In the genomic region with DNA sequence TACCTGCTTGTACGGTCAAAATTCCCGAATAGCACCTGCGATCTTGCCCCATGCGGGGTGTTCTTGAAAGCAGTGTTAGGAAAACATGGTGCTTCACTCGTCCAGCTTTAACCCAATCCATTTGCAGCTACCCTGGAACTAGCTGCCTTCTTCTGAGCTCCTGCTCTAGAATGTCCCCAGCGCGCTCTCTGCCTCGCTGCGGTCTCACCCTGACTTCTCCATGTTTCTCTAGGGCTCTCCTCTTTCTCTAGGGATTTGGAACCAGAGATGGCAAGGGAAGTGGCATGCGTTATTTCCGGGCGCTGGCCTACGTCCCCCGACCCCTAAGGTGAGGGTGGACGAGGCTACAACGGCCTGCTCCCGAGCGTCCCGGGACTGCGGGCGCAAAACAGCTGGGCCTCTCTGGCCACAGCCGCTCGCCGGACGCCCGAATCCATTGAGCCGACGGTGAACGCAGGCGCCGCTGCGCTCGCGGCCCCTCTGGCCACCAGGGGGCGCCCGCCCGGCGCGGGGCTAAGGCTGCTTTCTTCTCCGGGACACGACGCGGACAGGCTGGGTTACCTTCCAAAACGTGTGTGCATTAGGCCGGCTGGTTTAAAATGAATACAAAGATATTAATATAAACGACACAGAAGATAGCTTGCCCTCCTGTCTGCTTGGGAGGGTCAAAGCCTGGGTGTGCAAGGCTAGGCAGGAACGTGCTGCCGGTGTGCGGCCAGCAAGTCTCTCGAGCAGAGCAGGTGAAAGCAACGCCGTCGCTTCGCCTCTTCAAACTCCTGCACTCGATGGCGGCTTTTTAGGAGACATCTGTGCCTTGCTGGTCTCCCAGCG, we compare ENCODE assay signal across 2 cellular contexts.
TF ChIP-seq lines count a peak whose summit lies in the region.

No MANE protein-coding gene starts in this region.

TF ChIP-seq in Ishikawa, 13 proteins besides CTCF, POLR2A, EP300 and RAD21 (continued from another document):
- 0 out of 2 replicates have a peak, but pooled peaks have one; percentile 11 for TF ChIP-seq YY1 (IDR thresholded peaks at IDR 0.05; ENCODE audit: low read depth)

TF ChIP-seq in SK-N-SH, 30 proteins besides CTCF, POLR2A, EP300 and RAD21 (continued from another document):
- TF ChIP-seq, protein P1, sequence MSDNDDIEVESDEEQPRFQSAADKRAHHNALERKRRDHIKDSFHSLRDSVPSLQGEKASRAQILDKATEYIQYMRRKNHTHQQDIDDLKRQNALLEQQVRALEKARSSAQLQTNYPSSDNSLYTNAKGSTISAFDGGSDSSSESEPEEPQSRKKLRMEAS (IDR thresholded peaks at IDR 0.05; ENCODE audit: low read depth): no peak; the same call in 1 of the 2 replicates
- TF ChIP-seq ZBTB33 (IDR thresholded peaks at IDR 0.05; ENCODE audit: borderline replicate concordance, low read depth): no peak
- peak; percentile 64; the same call in 1 of the 2 replicates for TF ChIP-seq TAF1 (IDR thresholded peaks at IDR 0.05; ENCODE audit: borderline replicate concordance, low read depth, low read length)
- TF ChIP-seq RCOR1 (IDR thresholded peaks at IDR 0.05; ENCODE audit: low read length): 0 out of 2 replicates have a peak, but pooled peaks have one; percentile 19
- TF ChIP-seq SIN3A (IDR thresholded peaks at IDR 0.05; ENCODE audit: borderline replicate concordance, low read depth, low read length): peak; percentile 25; the same call in 1 of the 2 replicates
- TF ChIP-seq, protein P2, sequence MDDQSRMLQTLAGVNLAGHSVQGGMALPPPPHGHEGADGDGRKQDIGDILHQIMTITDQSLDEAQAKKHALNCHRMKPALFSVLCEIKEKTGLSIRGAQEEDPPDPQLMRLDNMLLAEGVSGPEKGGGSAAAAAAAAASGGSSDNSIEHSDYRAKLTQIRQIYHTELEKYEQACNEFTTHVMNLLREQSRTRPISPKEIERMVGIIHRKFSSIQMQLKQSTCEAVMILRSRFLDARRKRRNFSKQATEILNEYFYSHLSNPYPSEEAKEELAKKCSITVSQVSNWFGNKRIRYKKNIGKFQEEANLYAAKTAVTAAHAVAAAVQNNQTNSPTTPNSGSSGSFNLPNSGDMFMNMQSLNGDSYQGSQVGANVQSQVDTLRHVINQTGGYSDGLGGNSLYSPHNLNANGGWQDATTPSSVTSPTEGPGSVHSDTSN (IDR thresholded peaks at IDR 0.05): no peak
- no peak for TF ChIP-seq USF2 (IDR thresholded peaks at IDR 0.05; ENCODE audit: borderline replicate concordance, low read depth, low read length)
- TF ChIP-seq GABPA (IDR thresholded peaks at IDR 0.05; ENCODE audit: low read depth): peak; percentile 28; the same call in 1 of the 2 replicates
- no peak for TF ChIP-seq EZH2phosphoT487 (IDR thresholded peaks at IDR 0.05; ENCODE audit: borderline replicate concordance, low read depth)
- 0 out of 2 replicates have a peak, but pooled peaks have one; percentile 7 for TF ChIP-seq TEAD4 (IDR thresholded peaks at IDR 0.05; ENCODE audit: borderline replicate concordance, insufficient read depth)
- TF ChIP-seq IRF3 (IDR thresholded peaks at IDR 0.05; ENCODE audit: low read depth, low read length): no peak
- TF ChIP-seq, protein P3, sequence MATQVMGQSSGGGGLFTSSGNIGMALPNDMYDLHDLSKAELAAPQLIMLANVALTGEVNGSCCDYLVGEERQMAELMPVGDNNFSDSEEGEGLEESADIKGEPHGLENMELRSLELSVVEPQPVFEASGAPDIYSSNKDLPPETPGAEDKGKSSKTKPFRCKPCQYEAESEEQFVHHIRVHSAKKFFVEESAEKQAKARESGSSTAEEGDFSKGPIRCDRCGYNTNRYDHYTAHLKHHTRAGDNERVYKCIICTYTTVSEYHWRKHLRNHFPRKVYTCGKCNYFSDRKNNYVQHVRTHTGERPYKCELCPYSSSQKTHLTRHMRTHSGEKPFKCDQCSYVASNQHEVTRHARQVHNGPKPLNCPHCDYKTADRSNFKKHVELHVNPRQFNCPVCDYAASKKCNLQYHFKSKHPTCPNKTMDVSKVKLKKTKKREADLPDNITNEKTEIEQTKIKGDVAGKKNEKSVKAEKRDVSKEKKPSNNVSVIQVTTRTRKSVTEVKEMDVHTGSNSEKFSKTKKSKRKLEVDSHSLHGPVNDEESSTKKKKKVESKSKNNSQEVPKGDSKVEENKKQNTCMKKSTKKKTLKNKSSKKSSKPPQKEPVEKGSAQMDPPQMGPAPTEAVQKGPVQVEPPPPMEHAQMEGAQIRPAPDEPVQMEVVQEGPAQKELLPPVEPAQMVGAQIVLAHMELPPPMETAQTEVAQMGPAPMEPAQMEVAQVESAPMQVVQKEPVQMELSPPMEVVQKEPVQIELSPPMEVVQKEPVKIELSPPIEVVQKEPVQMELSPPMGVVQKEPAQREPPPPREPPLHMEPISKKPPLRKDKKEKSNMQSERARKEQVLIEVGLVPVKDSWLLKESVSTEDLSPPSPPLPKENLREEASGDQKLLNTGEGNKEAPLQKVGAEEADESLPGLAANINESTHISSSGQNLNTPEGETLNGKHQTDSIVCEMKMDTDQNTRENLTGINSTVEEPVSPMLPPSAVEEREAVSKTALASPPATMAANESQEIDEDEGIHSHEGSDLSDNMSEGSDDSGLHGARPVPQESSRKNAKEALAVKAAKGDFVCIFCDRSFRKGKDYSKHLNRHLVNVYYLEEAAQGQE (IDR thresholded peaks at IDR 0.05; ENCODE audit: low read depth, low read length): no peak
- TF ChIP-seq, protein P4, sequence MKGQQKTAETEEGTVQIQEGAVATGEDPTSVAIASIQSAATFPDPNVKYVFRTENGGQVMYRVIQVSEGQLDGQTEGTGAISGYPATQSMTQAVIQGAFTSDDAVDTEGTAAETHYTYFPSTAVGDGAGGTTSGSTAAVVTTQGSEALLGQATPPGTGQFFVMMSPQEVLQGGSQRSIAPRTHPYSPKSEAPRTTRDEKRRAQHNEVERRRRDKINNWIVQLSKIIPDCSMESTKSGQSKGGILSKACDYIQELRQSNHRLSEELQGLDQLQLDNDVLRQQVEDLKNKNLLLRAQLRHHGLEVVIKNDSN (IDR thresholded peaks at IDR 0.05; ENCODE audit: borderline replicate concordance, low read depth): no peak
- peak; percentile 88 for TF ChIP-seq SMC3 (IDR thresholded peaks at IDR 0.05; ENCODE audit: low read depth, low read length)
- TF ChIP-seq NRF1 (IDR thresholded peaks at IDR 0.05; ENCODE audit: low read depth, low read length): 0 out of 2 replicates have a peak, but pooled peaks have one; percentile 15
